In the genomic region with DNA sequence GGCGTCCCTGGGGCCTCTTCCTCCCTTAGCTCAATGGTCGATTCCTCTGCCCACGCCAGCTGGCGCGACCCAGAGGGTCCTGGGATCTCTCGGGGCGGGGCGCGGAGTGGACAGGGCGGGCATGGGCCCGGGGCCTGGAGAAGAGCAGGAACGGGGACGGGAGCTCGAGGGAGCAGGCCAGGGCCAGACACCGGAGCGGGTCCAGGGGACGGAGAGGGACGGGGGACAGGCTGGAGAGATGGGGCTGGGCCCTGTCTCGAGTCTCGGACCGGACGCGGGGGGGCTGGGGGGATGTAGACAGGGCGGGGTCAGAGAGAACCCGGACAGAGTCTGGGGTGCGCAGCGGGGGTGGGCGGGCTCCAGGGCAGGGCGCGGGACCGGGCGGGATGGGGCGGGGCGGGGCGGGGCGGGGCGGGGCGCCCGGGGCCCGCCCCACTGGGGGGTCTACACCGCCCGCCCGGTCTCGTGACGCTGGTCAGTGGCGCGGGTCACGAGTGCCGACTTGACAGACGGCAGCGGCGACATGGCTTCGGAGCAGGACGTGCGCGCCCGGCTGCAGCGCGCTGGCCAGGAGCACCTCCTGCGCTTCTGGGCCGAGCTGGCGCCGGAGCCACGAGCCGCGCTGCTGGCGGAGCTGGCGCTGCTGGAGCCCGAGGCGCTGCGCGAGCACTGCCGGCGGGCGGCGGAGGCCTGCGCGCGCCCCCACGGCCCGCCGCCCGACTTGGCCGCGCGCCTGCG, we compare ENCODE assay signal across 8 cellular contexts. TPM values are rescaled to one million over a fixed set of nuclear protein-coding genes. Genes with fewer than 3 reads are reported as not detected.
A peak's percentile ranks its signal among the peaks of the same experiment; 100 is the strongest.
DNase-seq lines count a peak whose midpoint lies in the region; ATAC-seq and TF ChIP-seq lines count a peak whose summit lies in the region.

A gene with protein sequence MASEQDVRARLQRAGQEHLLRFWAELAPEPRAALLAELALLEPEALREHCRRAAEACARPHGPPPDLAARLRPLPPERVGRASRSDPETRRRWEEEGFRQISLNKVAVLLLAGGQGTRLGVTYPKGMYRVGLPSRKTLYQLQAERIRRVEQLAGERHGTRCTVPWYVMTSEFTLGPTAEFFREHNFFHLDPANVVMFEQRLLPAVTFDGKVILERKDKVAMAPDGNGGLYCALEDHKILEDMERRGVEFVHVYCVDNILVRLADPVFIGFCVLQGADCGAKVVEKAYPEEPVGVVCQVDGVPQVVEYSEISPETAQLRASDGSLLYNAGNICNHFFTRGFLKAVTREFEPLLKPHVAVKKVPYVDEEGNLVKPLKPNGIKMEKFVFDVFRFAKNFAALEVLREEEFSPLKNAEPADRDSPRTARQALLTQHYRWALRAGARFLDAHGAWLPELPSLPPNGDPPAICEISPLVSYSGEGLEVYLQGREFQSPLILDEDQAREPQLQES (plus strand): TSS at position 508 of the 738 bp plus-strand sequence. CDS start 16 bp downstream, at position 524.

- H3K4me1 ChIP-seq in duodenal mucosa (ENCODE audit: control insufficient read depth in 1 of 2, insufficient read depth in 2 of 2, low read length in 2 of 2) = peaks cover 21 to 40% of the 10 kb centered on the region in 2 donors
- H3K4me1 ChIP-seq in right lobe of liver = peaks cover 0 to 10% (median 0%) of the 10 kb centered on the region in 4 donors

- H3K36me3 ChIP-seq in duodenal mucosa (ENCODE audit: control insufficient read depth in 1 of 2, insufficient read depth in 2 of 2, low read length in 2 of 2) = peaks cover 5 to 9% of the 10 kb centered on the region in 2 donors
- H3K36me3 ChIP-seq in right lobe of liver = peaks cover 0 to 4% (median 0%) of the 10 kb centered on the region in 4 donors

- no peak for DNase-seq in CD14-positive monocyte (ENCODE audit: low spot score)
- DNase-seq in Kasumi-1 (lab: John Stamatoyannopoulos, UW) = peak; percentile 8 to 9
- peak; percentile 64 for DNase-seq in WTC11 (ENCODE audit: low spot score)
- peak; percentile 76 to 84 (median 83) for DNase-seq in right lobe of liver
- peak; percentile 37 for DNase-seq in stimulated activated CD8-positive, alpha-beta memory T cell treated with anti-CD3 and anti-CD28 coated beads, Interleukin-12 subunit alpha, Interleukin-12 subunit beta, amount 100 ng/mL, for 4 hours (ENCODE audit: low read depth)
- no peak for DNase-seq in NCI-H1694 treated with DMSO at 0.1 percent for 48 hours (lab: John Stamatoyannopoulos, UW)

- H3K4me1 Mint-ChIP-seq in CD14-positive monocyte (peaks cover 50% of the 10 kb centered on the region), WTC11 (peaks cover 16% of the 10 kb centered on the region)

- 6% methylated on average over 6 of the region's 87 CpGs for WGBS in right lobe of liver (ENCODE audit: insufficient coverage, low coverage, low lambda C conversion rate, missing lambda C conversion rate)

- H3K36me3 Mint-ChIP-seq in CD14-positive monocyte = peaks cover 17 to 36% of the 10 kb centered on the region in 2 donors
- H3K36me3 Mint-ChIP-seq in WTC11 = no peaks in the 10 kb centered on the region

- H3K27ac ChIP-seq in duodenal mucosa (ENCODE audit: low read depth, low read length) = peak within 1 kb of the TSS; percentile 27
- H3K27ac ChIP-seq in right lobe of liver = peak within 1 kb of the TSS in 2 of 3 donors; percentile 24 to 51

- peak within 1 kb of the TSS; percentile 75 to 85 for H3K4me3 Mint-ChIP-seq in CD14-positive monocyte
- peak within 1 kb of the TSS; percentile 69 for H3K4me3 Mint-ChIP-seq in WTC11

- H3K27me3 Mint-ChIP-seq in CD14-positive monocyte (ENCODE audit: low read depth in 3 of 3) = peaks cover 0 to 4% (median 0%) of the 10 kb centered on the region in 3 donors
- H3K27me3 Mint-ChIP-seq in WTC11 (ENCODE audit: low read depth) = peaks cover 36% of the 10 kb centered on the region

- peak within 1 kb of the TSS; percentile 46 to 90 (median 85) for H3K27ac Mint-ChIP-seq in CD14-positive monocyte
- H3K27ac Mint-ChIP-seq in WTC11 = no peak within 1 kb of the TSS

- POLR2A ChIA-PET in WTC11 (lab: Charles Lee) = interaction anchor here (1.0 to 1.1 kb wide), 2 partner anchors 9 kb away, joined by 4 to 6 read pairs; partner anchors contain the start of gene MAN1B1

- peak; percentile 31 for TF ChIP-seq POLR2A in right lobe of liver (IDR thresholded peaks at IDR 0.05)

- H3K9me3 ChIP-seq in duodenal mucosa (ENCODE audit: control insufficient read depth in 1 of 2, low read length in 2 of 2) (no peaks in the 10 kb centered on the region), right lobe of liver (no peaks in the 10 kb centered on the region)

- H3K27me3 ChIP-seq in duodenal mucosa (ENCODE audit: control insufficient read depth in 1 of 2, insufficient read depth in 2 of 2, low read length in 2 of 2) = no peaks in the 10 kb centered on the region
- H3K27me3 ChIP-seq in right lobe of liver = peaks cover 0 to 16% of the 10 kb centered on the region in 2 donors

- intact Hi-C loops in CD14-positive monocyte (cut with micrococcal nuclease) (no loop called here), right lobe of liver (cut with DNase I) (no loop called here)

- H3K9ac ChIP-seq in duodenal mucosa (ENCODE audit: low read depth in 1 of 2, low read length in 2 of 2) = peak within 1 kb of the TSS; percentile 32 to 38

- CTCF ChIA-PET in WTC11 (lab: Charles Lee) = interaction anchor here (0.6 to 4.3 kb wide), 13 partner anchors 8 to 235 kb away, joined by 3 to 69 read pairs (median 8); partner anchors contain the start of genes AJM1, MAN1B1, NPDC1 and RNF224

- peak; percentile 55 for ATAC-seq in GM19372 (IDR thresholded peaks at IDR 0.05; ENCODE audit: low read depth, unreplicated experiment)
- peak; percentile 29 for ATAC-seq in WTC11
- peak; percentile 49 to 72 (median 61) for ATAC-seq in right lobe of liver

- peak within 1 kb of the TSS; percentile 62 to 71 for H3K4me3 ChIP-seq in duodenal mucosa (ENCODE audit: low read depth in 1 of 2, low read length in 2 of 2)
- H3K4me3 ChIP-seq in right lobe of liver = peak within 1 kb of the TSS; percentile 38 to 43 (median 40)

- H3K9me3 Mint-ChIP-seq in CD14-positive monocyte = peaks cover 0 to 4% (median 2%) of the 10 kb centered on the region in 7 donors
- H3K9me3 Mint-ChIP-seq in WTC11 = no peaks in the 10 kb centered on the region

- TF ChIP-seq CTCF in CD14-positive monocyte (IDR thresholded peaks at IDR 0.05) (no peak), WTC11 (IDR thresholded peaks at IDR 0.05) (no peak), right lobe of liver (IDR thresholded peaks at IDR 0.05) (no peak)

TF ChIP-seq in WTC11, 78 proteins besides CTCF, POLR2A, EP300 and RAD21 (continues in another document):
- TF ChIP-seq, protein P1, sequence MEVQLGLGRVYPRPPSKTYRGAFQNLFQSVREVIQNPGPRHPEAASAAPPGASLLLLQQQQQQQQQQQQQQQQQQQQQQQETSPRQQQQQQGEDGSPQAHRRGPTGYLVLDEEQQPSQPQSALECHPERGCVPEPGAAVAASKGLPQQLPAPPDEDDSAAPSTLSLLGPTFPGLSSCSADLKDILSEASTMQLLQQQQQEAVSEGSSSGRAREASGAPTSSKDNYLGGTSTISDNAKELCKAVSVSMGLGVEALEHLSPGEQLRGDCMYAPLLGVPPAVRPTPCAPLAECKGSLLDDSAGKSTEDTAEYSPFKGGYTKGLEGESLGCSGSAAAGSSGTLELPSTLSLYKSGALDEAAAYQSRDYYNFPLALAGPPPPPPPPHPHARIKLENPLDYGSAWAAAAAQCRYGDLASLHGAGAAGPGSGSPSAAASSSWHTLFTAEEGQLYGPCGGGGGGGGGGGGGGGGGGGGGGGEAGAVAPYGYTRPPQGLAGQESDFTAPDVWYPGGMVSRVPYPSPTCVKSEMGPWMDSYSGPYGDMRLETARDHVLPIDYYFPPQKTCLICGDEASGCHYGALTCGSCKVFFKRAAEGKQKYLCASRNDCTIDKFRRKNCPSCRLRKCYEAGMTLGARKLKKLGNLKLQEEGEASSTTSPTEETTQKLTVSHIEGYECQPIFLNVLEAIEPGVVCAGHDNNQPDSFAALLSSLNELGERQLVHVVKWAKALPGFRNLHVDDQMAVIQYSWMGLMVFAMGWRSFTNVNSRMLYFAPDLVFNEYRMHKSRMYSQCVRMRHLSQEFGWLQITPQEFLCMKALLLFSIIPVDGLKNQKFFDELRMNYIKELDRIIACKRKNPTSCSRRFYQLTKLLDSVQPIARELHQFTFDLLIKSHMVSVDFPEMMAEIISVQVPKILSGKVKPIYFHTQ (CRISPR knock-in tag; IDR thresholded peaks at IDR 0.05) = no peak
- TF ChIP-seq, protein P2, sequence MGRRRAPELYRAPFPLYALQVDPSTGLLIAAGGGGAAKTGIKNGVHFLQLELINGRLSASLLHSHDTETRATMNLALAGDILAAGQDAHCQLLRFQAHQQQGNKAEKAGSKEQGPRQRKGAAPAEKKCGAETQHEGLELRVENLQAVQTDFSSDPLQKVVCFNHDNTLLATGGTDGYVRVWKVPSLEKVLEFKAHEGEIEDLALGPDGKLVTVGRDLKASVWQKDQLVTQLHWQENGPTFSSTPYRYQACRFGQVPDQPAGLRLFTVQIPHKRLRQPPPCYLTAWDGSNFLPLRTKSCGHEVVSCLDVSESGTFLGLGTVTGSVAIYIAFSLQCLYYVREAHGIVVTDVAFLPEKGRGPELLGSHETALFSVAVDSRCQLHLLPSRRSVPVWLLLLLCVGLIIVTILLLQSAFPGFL (CRISPR knock-in tag; IDR thresholded peaks at IDR 0.05; ENCODE audit: borderline replicate concordance) = no peak
- TF ChIP-seq SP1 (CRISPR knock-in tag; conservative IDR thresholded peaks at IDR 0.05) = 0 out of 2 replicates have a peak, but pooled peaks have one; percentile 9

RNA-seq across cellular contexts. Expression of the gene that starts here (rescaled TPM):
- polyA plus RNA-seq in CD14-positive monocyte = 10 to 100 TPM in 1 of 2 donors, 1 to 10 TPM in 1; 5.7 to 14.8 TPM
- total RNA-seq in WTC11 (2021) (12.1 to 17.7 TPM (median 14.3 TPM) in 3 replicates), right lobe of liver (1 to 10 TPM; 1.3 to 4.9 (median 1.9) TPM)

Comparison
In these comparisons a context has a peak if more than half of its experiments do, and no peak if none do; other contexts are left out.
1. DNase-seq: peak in Kasumi-1 (2 of 2), WTC11 (single experiment), right lobe of liver (3 of 3) and stimulated activated CD8-positive, alpha-beta memory T cell treated with anti-CD3 and anti-CD28 coated beads, Interleukin-12 subunit alpha, Interleukin-12 subunit beta, amount 100 ng/mL, for 4 hours (single experiment); none in CD14-positive monocyte (single experiment) and NCI-H1694 treated with DMSO at 0.1 percent for 48 hours (single experiment).
2. Peak in every context shown above with its lines, with median percentiles within 50 percentile points of each other: ATAC-seq.